Comparison of ENCODE assay signal across 13 cellular contexts in genomic region chr1:244965182-244965581, GRCh38.
A peak's percentile ranks its signal among the peaks of the same experiment; 100 is the strongest.
DNase-seq lines count a peak whose midpoint lies in the region; ATAC-seq and TF ChIP-seq lines count a peak whose summit lies in the region.
"Had no signal": no experiment of that assay in that cellular context is flagged by ENCODE, and none has a peak within 500 bp of the region (broad histone marks: within the 10 kb centered on the region; RNA-seq: fewer than 3 reads in every experiment).

No MANE protein-coding gene starts in this region.

- no peak overlapping the region for H3K4me3 ChIP-seq in left ventricle myocardium inferior
- no peak overlapping the region for H3K4me3 ChIP-seq in colonic mucosa
- H3K4me3 ChIP-seq in CD8-positive, alpha-beta memory T cell (ENCODE audit: low read length): no peak overlapping the region

- no peaks in the 10 kb centered on the region for H3K9me3 ChIP-seq in left ventricle myocardium inferior (replicated peaks)
- no peaks in the 10 kb centered on the region for H3K9me3 ChIP-seq in colonic mucosa
- H3K9me3 ChIP-seq in CD8-positive, alpha-beta memory T cell (ENCODE audit: low read length): no peaks in the 10 kb centered on the region

- H3K4me3 Mint-ChIP-seq in nephron: no peak overlapping the region
- no peak overlapping the region for H3K4me3 Mint-ChIP-seq in CD8-positive, alpha-beta memory T cell
- H3K4me3 Mint-ChIP-seq: endodermal cell had no signal

- peak overlapping the region in 2 of 3 experiments; percentile 14 to 25 for H3K27ac Mint-ChIP-seq in nephron
- H3K27ac Mint-ChIP-seq in CD8-positive, alpha-beta memory T cell: peak overlapping the region in 1 of 8 donors; percentile 28

- H3K36me3 ChIP-seq in left ventricle myocardium inferior (no peaks in the 10 kb centered on the region), colonic mucosa (no peaks in the 10 kb centered on the region)
- no peaks in the 10 kb centered on the region for H3K36me3 ChIP-seq in CD8-positive, alpha-beta memory T cell (ENCODE audit: insufficient read depth, low read length)

- H3K36me3 Mint-ChIP-seq in nephron (ENCODE audit: low read depth): no peaks in the 10 kb centered on the region
- peaks cover 0 to 6% (median 0%) of the 10 kb centered on the region in 3 donors for H3K36me3 Mint-ChIP-seq in CD8-positive, alpha-beta memory T cell
- H3K36me3 Mint-ChIP-seq: brain had no signal

- no peaks in the 10 kb centered on the region for H3K27me3 Mint-ChIP-seq in nephron (ENCODE audit: low read depth)
- H3K27me3 Mint-ChIP-seq in CD8-positive, alpha-beta memory T cell: no peaks in the 10 kb centered on the region

- H3K27me3 ChIP-seq in left ventricle myocardium inferior (ENCODE audit: low read depth): no peaks in the 10 kb centered on the region
- no peaks in the 10 kb centered on the region for H3K27me3 ChIP-seq in colonic mucosa
- H3K27me3 ChIP-seq in CD8-positive, alpha-beta memory T cell (ENCODE audit: insufficient read depth, low read length, poor library complexity, severe bottlenecking): no peaks in the 10 kb centered on the region

- H3K9me3 Mint-ChIP-seq in nephron: no peaks in the 10 kb centered on the region
- H3K9me3 Mint-ChIP-seq in CD8-positive, alpha-beta memory T cell: no peaks in the 10 kb centered on the region
- H3K9me3 Mint-ChIP-seq: brain, endodermal cell had no signal

- intact Hi-C loops in left ventricle myocardium inferior (cut with micrococcal nuclease) (no loop called here), Right ventricle myocardium inferior (cut with DNase I) (no loop called here), colonic mucosa (cut with DNase I) (no loop called here)

- POLR2A ChIA-PET in CD8-positive, alpha-beta memory T cell (lab: Charles Lee): no interaction called here

- TF ChIP-seq CTCF in left ventricle myocardium inferior (IDR thresholded peaks at IDR 0.05; ENCODE audit: borderline replicate concordance) (no peak), colonic mucosa (IDR thresholded peaks at IDR 0.05) (no peak), nephron (IDR thresholded peaks at IDR 0.05; ENCODE audit: unreplicated experiment in 3 of 3) (no peak)

- peak overlapping the region; percentile 69 for H3K27ac ChIP-seq in left ventricle myocardium inferior (replicated peaks)
- peak overlapping the region; percentile 71 for H3K27ac ChIP-seq in colonic mucosa
- H3K27ac ChIP-seq in CD8-positive, alpha-beta memory T cell (ENCODE audit: low read depth, low read length): no peak overlapping the region

- H3K9ac ChIP-seq in colonic mucosa (ENCODE audit: low read depth in 2 of 2, low read length in 2 of 2): peak overlapping the region in 1 of 2 donors; percentile 8

- no peak for DNase-seq in left ventricle myocardium inferior
- no peak for DNase-seq in Right ventricle myocardium inferior (ENCODE audit: missing footprints)
- DNase-seq in colonic mucosa: no peak
- no peak for DNase-seq in stimulated activated CD4-positive, alpha-beta T cell treated with anti-CD3 and anti-CD28 coated beads, Interleukin-2, amount 100 ng/mL, for 24 hours
- no peak for DNase-seq in NCI-H2171 (lab: John Stamatoyannopoulos, UW)
- no peak for DNase-seq in CD8-positive, alpha-beta memory T cell
- DNase-seq: activated CD4-positive, alpha-beta T cell treated with anti-CD3 and anti-CD28 coated beads, Interleukin-2, amount 50 U/mL, for 48 hours; endodermal cell; NCI-H1092; T1000 had no signal

- CTCF ChIA-PET in CD8-positive, alpha-beta memory T cell (lab: Charles Lee): no interaction called here

- ATAC-seq in Right ventricle myocardium inferior (no peak), HG03520 (IDR thresholded peaks at IDR 0.05; ENCODE audit: unreplicated experiment) (no peak)

- H3K4me1 ChIP-seq in left ventricle myocardium inferior (peaks cover 56% of the 10 kb centered on the region), colonic mucosa (peaks cover 4% of the 10 kb centered on the region)
- peaks cover 22% of the 10 kb centered on the region for H3K4me1 ChIP-seq in CD8-positive, alpha-beta memory T cell (ENCODE audit: insufficient read depth, low read length)

- H3K4me1 Mint-ChIP-seq in nephron: peaks cover 38% of the 10 kb centered on the region
- peaks cover 18 to 29% (median 20%) of the 10 kb centered on the region in 3 donors for H3K4me1 Mint-ChIP-seq in CD8-positive, alpha-beta memory T cell
